8 cellular contexts compared by ENCODE assay signal in genomic region chr21:45820171-45821091, GRCh38.
A peak's percentile ranks its signal among the peaks of the same experiment; 100 is the strongest.
DNase-seq lines count a peak whose midpoint lies in the region; ATAC-seq and TF ChIP-seq lines count a peak whose summit lies in the region.

No MANE protein-coding gene starts in this region.

- H3K9me3 ChIP-seq in lung (ENCODE audit: control insufficient read depth in 2 of 2, insufficient read depth in 1 of 2, low read length in 1 of 2) = no peaks in the 10 kb centered on the region

- 42 to 45% methylated on average over 31 of the region's 31 CpGs for WGBS in lung, 2 donors

- DNase-seq in C1 segment of cervical spinal cord (lab: John Stamatoyannopoulos, UW) = peak in 8 of 14 donors; percentile 40 to 94 (median 66)
- peak; percentile 65 to 86 for DNase-seq in HL-60 (ENCODE audit: low read depth in 1 of 2, low spot score in 1 of 2)
- DNase-seq in NCI-H82 treated with DMSO at 0.1 percent for 48 hours (lab: John Stamatoyannopoulos, UW; ENCODE audit: unreplicated experiment) = peak; percentile 59
- peak; percentile 83 to 85 for DNase-seq in activated CD4-positive, alpha-beta T cell treated with anti-CD3 and anti-CD28 coated beads, Interleukin-2, amount 50 U/mL, for 48 hours
- DNase-seq in dermis microvascular lymphatic vessel endothelial cell (ENCODE audit: low read depth in 2 of 2) = peak; percentile 57 to 79
- DNase-seq in lung (ENCODE audit: low spot score) = peak; percentile 74
- peak; percentile 54 for DNase-seq in stimulated activated CD8-positive, alpha-beta memory T cell treated with anti-CD3 and anti-CD28 coated beads, Interleukin-12 subunit alpha, Interleukin-12 subunit beta, amount 100 ng/mL, for 4 hours (ENCODE audit: low read depth)

- TF ChIP-seq CTCF in HL-60 (IDR thresholded peaks at IDR 0.05; ENCODE audit: insufficient read depth, low read length) (peak; percentile 83), lung (IDR thresholded peaks at IDR 0.05; ENCODE audit: control extremely low read depth, extremely low read depth) (peak; percentile 68)

- ATAC-seq in lung (ENCODE audit: insufficient read depth, low FRiP score) (peak; percentile 45), HG03039 (IDR thresholded peaks at IDR 0.05; ENCODE audit: unreplicated experiment) (no peak)

- no peak overlapping the region for H3K4me3 ChIP-seq in HL-60 (replicated peaks; ENCODE audit: insufficient read depth, low read length)
- H3K4me3 ChIP-seq in lung = no peak overlapping the region

- no peaks in the 10 kb centered on the region for H3K4me1 ChIP-seq in lung (ENCODE audit: control insufficient read depth in 2 of 2, insufficient read depth in 2 of 2, low read length in 2 of 2)

- H3K27me3 ChIP-seq in HL-60 (ENCODE audit: insufficient read depth, poor library complexity, severe bottlenecking) (no peaks in the 10 kb centered on the region), lung (ENCODE audit: control insufficient read depth, insufficient read depth) (no peaks in the 10 kb centered on the region)

- H3K27ac ChIP-seq in HL-60 (replicated peaks) (peak overlapping the region; percentile 99), lung (ENCODE audit: low read depth in 1 of 2, low read length in 1 of 2) (no peak overlapping the region)

- H3K36me3 ChIP-seq in lung (ENCODE audit: control insufficient read depth in 2 of 2, insufficient read depth in 2 of 2, low read length in 2 of 2) = no peaks in the 10 kb centered on the region
